In the genomic region with DNA sequence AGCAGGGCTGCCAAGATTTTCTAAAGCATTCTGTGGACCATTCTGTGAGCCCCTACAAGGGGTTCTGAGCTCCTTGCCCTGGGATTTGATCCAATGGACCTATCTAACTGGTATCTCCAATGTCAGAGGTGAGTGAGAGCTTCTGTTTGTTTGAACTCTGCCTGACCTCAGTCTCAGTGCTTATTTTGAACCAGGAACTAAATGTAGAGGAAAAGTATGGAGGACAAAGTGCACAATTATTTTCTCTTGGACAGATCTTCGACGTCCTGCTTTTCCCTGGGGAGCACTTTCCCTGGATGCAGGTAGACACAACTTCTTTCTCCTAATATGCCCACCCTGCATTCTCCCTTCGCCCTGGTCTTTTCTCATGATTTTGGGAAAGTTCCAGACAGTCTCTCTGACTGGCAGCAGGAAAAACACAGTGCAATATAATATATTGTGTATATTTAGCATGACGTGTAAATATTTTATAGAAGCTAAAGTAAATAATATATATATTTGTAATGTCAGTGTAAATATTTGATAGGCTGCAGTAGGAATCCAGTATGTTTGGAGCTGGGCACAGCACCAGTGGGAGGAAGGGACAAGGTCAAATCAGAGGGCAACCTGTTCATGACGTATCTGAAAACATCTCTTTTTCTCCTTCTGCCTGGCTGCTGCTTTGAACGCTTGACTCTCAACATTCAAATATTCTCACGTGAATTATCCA, we compare ENCODE assay signal across 1 cellular context.
TF ChIP-seq lines count a peak whose summit lies in the region.

No MANE protein-coding gene starts in this region.

TF ChIP-seq in HepG2, 621 proteins besides CTCF, POLR2A, EP300 and RAD21 (continues in another document):
- TF ChIP-seq ZNF224 (CRISPR knock-in tag; IDR thresholded peaks at IDR 0.05) (no peak), MYNN (CRISPR knock-in tag; IDR thresholded peaks at IDR 0.05; ENCODE audit: low read depth) (no peak), SCMH1 (CRISPR knock-in tag; IDR thresholded peaks at IDR 0.05; ENCODE audit: borderline replicate concordance) (no peak), NFE2L2 (IDR thresholded peaks at IDR 0.05; ENCODE audit: low read length) (no peak), ZNF891 (CRISPR knock-in tag; IDR thresholded peaks at IDR 0.05) (no peak), JUND (CRISPR knock-in tag; IDR thresholded peaks at IDR 0.05) (no peak), FIP1L1 (IDR thresholded peaks at IDR 0.05; ENCODE audit: borderline replicate concordance, insufficient read depth, low read depth, low read length) (no peak), ZNF713 (CRISPR knock-in tag; IDR thresholded peaks at IDR 0.05) (no peak), ZNF644 (CRISPR knock-in tag; IDR thresholded peaks at IDR 0.05; ENCODE audit: low read depth) (0 out of 2 replicates have a peak, but pooled peaks have one; percentile 21), FOXA3 (CRISPR knock-in tag; IDR thresholded peaks at IDR 0.05) (no peak), ZNF776 (CRISPR knock-in tag; IDR thresholded peaks at IDR 0.05) (no peak), ZNF33A (CRISPR knock-in tag; IDR thresholded peaks at IDR 0.05; ENCODE audit: borderline replicate concordance) (no peak), JUNB (CRISPR knock-in tag; IDR thresholded peaks at IDR 0.05; ENCODE audit: borderline replicate concordance) (no peak), SATB2 (CRISPR knock-in tag; IDR thresholded peaks at IDR 0.05) (no peak), KAT7 (CRISPR knock-in tag; IDR thresholded peaks at IDR 0.05; ENCODE audit: borderline replicate concordance) (no peak), CBX1 (IDR thresholded peaks at IDR 0.05; ENCODE audit: low read depth) (no peak), ELF1 (CRISPR knock-in tag; IDR thresholded peaks at IDR 0.05) (peak; percentile 15; the same call in 1 of the 2 replicates), ZFY (CRISPR knock-in tag; IDR thresholded peaks at IDR 0.05) (no peak), SAP130 (CRISPR knock-in tag; IDR thresholded peaks at IDR 0.05; ENCODE audit: low read depth) (peak; percentile 21; the same call in 1 of the 2 replicates), CCDC6 (CRISPR knock-in tag; IDR thresholded peaks at IDR 0.05) (no peak), RXRB (CRISPR knock-in tag; IDR thresholded peaks at IDR 0.05; ENCODE audit: borderline replicate concordance) (peak; percentile 58), PTBP1 (IDR thresholded peaks at IDR 0.05; ENCODE audit: low read depth, low read length, poor library complexity, severe bottlenecking) (no peak), ZNF350 (CRISPR knock-in tag; IDR thresholded peaks at IDR 0.05; ENCODE audit: borderline replicate concordance, low read depth) (no peak), CREB1 (IDR thresholded peaks at IDR 0.05) (0 out of 2 replicates have a peak, but pooled peaks have one; percentile 15), CREB1 (CRISPR knock-in tag; IDR thresholded peaks at IDR 0.05) (no peak), ZNF792 (CRISPR knock-in tag; IDR thresholded peaks at IDR 0.05) (no peak), DMAP1 (CRISPR knock-in tag; IDR thresholded peaks at IDR 0.05) (no peak), ZNF841 (CRISPR knock-in tag; IDR thresholded peaks at IDR 0.05; ENCODE audit: borderline replicate concordance) (no peak), MED1 (CRISPR knock-in tag; IDR thresholded peaks at IDR 0.05) (no peak), SP140L (CRISPR knock-in tag; IDR thresholded peaks at IDR 0.05; ENCODE audit: borderline replicate concordance) (no peak), ATF4 (CRISPR knock-in tag; IDR thresholded peaks at IDR 0.05) (no peak), ZSCAN9 (CRISPR knock-in tag; IDR thresholded peaks at IDR 0.05; ENCODE audit: borderline replicate concordance) (no peak), NR2C2 (CRISPR knock-in tag; IDR thresholded peaks at IDR 0.05; ENCODE audit: borderline replicate concordance) (peak; percentile 30; the same call in 1 of the 2 replicates), HNF4A (CRISPR knock-in tag; IDR thresholded peaks at IDR 0.05) (peak; percentile 19; the same call in 1 of the 2 replicates), ZNF382 (CRISPR knock-in tag; IDR thresholded peaks at IDR 0.05; ENCODE audit: borderline replicate concordance) (no peak), ESRRA (CRISPR knock-in tag; IDR thresholded peaks at IDR 0.05; ENCODE audit: low read depth) (no peak), ZNF761 (CRISPR knock-in tag; conservative IDR thresholded peaks at IDR 0.05) (no peak), MTA1 (CRISPR knock-in tag; IDR thresholded peaks at IDR 0.05; ENCODE audit: borderline replicate concordance) (no peak), SMYD3 (CRISPR knock-in tag; IDR thresholded peaks at IDR 0.05) (no peak), TOE1 (CRISPR knock-in tag; IDR thresholded peaks at IDR 0.05) (no peak), ELF3 (CRISPR knock-in tag; IDR thresholded peaks at IDR 0.05) (peak; percentile 68; the same call in 1 of the 2 replicates), TRAFD1 (CRISPR knock-in tag; IDR thresholded peaks at IDR 0.05; ENCODE audit: borderline replicate concordance) (no peak), ZNF101 (CRISPR knock-in tag; IDR thresholded peaks at IDR 0.05; ENCODE audit: borderline replicate concordance, low read depth) (no peak), POLR2AphosphoS5 (IDR thresholded peaks at IDR 0.05; ENCODE audit: low read depth, low read length) (no peak), RARG (CRISPR knock-in tag; IDR thresholded peaks at IDR 0.05; ENCODE audit: low read depth) (no peak), NCOA2 (CRISPR knock-in tag; IDR thresholded peaks at IDR 0.05) (no peak), ZNF432 (CRISPR knock-in tag; IDR thresholded peaks at IDR 0.05; ENCODE audit: borderline replicate concordance) (no peak), ZNF235 (CRISPR knock-in tag; IDR thresholded peaks at IDR 0.05; ENCODE audit: borderline replicate concordance) (no peak), RARA (CRISPR knock-in tag; IDR thresholded peaks at IDR 0.05) (peak; percentile 93), ZNF879 (CRISPR knock-in tag; IDR thresholded peaks at IDR 0.05) (no peak), FOXO4 (CRISPR knock-in tag; conservative IDR thresholded peaks at IDR 0.05) (no peak), SETDB1 (CRISPR knock-in tag; IDR thresholded peaks at IDR 0.05; ENCODE audit: borderline replicate concordance) (no peak), ZNF451 (CRISPR knock-in tag; IDR thresholded peaks at IDR 0.05) (no peak), ATF7-NPFF (CRISPR knock-in tag; IDR thresholded peaks at IDR 0.05; ENCODE audit: low read depth) (no peak), TERF1 (CRISPR knock-in tag; IDR thresholded peaks at IDR 0.05) (no peak), CEBPZ (IDR thresholded peaks at IDR 0.05; ENCODE audit: low read length) (no peak), ZNF460 (CRISPR knock-in tag; IDR thresholded peaks at IDR 0.05; ENCODE audit: borderline replicate concordance) (no peak), HES4 (CRISPR knock-in tag; IDR thresholded peaks at IDR 0.05; ENCODE audit: borderline replicate concordance) (no peak), FOSL2 (CRISPR knock-in tag; IDR thresholded peaks at IDR 0.05) (no peak)
- TF ChIP-seq, protein P1, sequence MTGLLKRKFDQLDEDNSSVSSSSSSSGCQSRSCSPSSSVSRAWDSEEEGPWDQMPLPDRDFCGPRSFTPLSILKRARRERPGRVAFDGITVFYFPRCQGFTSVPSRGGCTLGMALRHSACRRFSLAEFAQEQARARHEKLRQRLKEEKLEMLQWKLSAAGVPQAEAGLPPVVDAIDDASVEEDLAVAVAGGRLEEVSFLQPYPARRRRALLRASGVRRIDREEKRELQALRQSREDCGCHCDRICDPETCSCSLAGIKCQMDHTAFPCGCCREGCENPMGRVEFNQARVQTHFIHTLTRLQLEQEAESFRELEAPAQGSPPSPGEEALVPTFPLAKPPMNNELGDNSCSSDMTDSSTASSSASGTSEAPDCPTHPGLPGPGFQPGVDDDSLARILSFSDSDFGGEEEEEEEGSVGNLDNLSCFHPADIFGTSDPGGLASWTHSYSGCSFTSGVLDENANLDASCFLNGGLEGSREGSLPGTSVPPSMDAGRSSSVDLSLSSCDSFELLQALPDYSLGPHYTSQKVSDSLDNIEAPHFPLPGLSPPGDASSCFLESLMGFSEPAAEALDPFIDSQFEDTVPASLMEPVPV (CRISPR knock-in tag; IDR thresholded peaks at IDR 0.05) = no peak
- TF ChIP-seq, protein P2, sequence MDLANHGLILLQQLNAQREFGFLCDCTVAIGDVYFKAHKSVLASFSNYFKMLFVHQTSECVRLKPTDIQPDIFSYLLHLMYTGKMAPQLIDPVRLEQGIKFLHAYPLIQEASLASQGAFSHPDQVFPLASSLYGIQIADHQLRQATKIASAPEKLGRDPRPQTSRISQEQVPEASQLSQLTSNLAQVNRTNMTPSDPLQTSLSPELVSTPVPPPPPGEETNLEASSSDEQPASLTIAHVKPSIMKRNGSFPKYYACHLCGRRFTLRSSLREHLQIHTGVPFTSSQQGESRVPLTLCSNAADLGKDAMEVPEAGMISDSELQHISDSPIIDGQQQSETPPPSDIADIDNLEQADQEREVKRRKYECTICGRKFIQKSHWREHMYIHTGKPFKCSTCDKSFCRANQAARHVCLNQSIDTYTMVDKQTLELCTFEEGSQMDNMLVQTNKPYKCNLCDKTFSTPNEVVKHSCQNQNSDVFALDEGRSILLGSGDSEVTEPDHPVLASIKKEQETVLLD (CRISPR knock-in tag; IDR thresholded peaks at IDR 0.05; ENCODE audit: low read depth) = no peak
- TF ChIP-seq, protein P3, sequence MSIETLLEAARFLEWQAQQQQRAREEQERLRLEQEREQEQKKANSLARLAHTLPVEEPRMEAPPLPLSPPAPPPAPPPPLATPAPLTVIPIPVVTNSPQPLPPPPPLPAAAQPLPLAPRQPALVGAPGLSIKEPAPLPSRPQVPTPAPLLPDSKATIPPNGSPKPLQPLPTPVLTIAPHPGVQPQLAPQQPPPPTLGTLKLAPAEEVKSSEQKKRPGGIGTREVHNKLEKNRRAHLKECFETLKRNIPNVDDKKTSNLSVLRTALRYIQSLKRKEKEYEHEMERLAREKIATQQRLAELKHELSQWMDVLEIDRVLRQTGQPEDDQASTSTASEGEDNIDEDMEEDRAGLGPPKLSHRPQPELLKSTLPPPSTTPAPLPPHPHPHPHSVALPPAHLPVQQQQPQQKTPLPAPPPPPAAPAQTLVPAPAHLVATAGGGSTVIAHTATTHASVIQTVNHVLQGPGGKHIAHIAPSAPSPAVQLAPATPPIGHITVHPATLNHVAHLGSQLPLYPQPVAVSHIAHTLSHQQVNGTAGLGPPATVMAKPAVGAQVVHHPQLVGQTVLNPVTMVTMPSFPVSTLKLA (IDR thresholded peaks at IDR 0.05) = no peak
